In the genomic region with DNA sequence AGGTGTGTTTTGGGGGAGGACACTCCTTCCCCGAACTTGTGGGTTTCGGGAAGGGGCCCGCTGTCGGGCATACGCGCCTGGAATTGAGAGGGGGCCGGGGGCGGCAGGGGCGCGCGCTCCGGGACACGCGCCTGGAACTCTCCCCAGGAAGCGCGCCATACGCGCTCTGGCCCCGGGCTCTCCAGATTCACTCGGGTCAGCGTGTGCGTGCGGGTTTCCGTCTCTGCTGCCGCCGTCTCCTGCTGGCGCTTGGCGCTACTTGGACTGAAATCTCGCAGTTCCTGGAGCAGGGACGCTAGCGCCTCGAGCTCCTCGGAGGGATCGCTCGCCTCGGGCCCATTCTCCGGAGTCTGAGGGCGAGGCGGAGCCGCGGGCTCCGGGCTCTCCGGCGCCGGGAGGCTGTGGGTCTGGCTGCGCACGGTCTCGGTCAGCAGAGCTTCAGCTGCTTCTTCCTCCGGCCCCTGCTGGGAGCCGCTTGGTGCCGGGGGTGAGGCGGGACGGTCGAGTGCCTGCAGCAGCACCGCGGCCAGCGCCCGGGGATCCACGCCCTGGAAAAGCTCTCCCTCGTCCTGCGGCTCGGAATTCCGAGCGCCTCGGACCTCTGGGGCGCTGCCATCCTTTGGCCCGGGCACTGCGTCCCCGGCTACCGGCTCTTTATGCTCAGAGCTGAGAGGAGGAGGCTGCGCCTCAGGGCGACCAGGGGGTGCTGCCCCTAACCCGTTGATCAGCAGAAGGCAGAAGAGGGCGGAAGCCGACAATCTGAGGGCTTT, we compare ENCODE assay signal across 9 cellular contexts. TPM values are rescaled to one million over a fixed set of nuclear protein-coding genes. Genes with fewer than 3 reads are reported as not detected.
DNase-seq lines count a peak whose midpoint lies in the region; ATAC-seq and TF ChIP-seq lines count a peak whose summit lies in the region.
"Had no signal": no experiment of that assay in that cellular context is flagged by ENCODE, and none has a peak within 500 bp of the region (broad histone marks: within the 10 kb centered on the region; RNA-seq: fewer than 3 reads in every experiment).

No MANE protein-coding gene starts in this region.

- H3K36me3 ChIP-seq in WERI-Rb-1: no peaks in the 10 kb centered on the region
- H3K36me3 ChIP-seq in right atrium auricular region: peaks cover 8% of the 10 kb centered on the region
- H3K36me3 ChIP-seq in spleen: peaks cover 0 to 19% (median 4%) of the 10 kb centered on the region in 6 donors

- peaks cover 44% of the 10 kb centered on the region for H3K4me1 Mint-ChIP-seq in stimulated activated naive CD8-positive, alpha-beta T cell treated with anti-CD3 and anti-CD28 coated beads, Interleukin-15, Interleukin-2, amounts not matched to agents 100 ng/mL and 50 ng/mL, for 24 hours (ENCODE audit: low read depth)

- H3K27ac ChIP-seq in WERI-Rb-1: no peak overlapping the region
- no peak overlapping the region for H3K27ac ChIP-seq in right atrium auricular region
- H3K27ac ChIP-seq in spleen: no peak overlapping the region

- H3K27me3 Mint-ChIP-seq in stimulated activated naive CD8-positive, alpha-beta T cell treated with anti-CD3 and anti-CD28 coated beads, Interleukin-15, Interleukin-2, amounts not matched to agents 100 ng/mL and 50 ng/mL, for 24 hours: peaks cover 50% of the 10 kb centered on the region

- H3K27ac Mint-ChIP-seq in stimulated activated naive CD8-positive, alpha-beta T cell treated with anti-CD3 and anti-CD28 coated beads, Interleukin-15, Interleukin-2, amounts not matched to agents 100 ng/mL and 50 ng/mL, for 24 hours: no peak overlapping the region

- H3K36me3 Mint-ChIP-seq in stimulated activated naive CD8-positive, alpha-beta T cell treated with anti-CD3 and anti-CD28 coated beads, Interleukin-15, Interleukin-2, amounts not matched to agents 100 ng/mL and 50 ng/mL, for 24 hours (ENCODE audit: low read depth): peaks cover 6% of the 10 kb centered on the region

- TF ChIP-seq POLR2A in spleen (IDR thresholded peaks at IDR 0.05): no peak

- WGBS in spleen, 5 donors: 3 to 6% (median 3%) methylated on average over 13 to 75 of the region's 75 CpGs

- H3K4me1 ChIP-seq in right atrium auricular region (peaks cover 0 to 43% of the 10 kb centered on the region in 2 donors), spleen (peaks cover 29 to 59% (median 44%) of the 10 kb centered on the region in 6 donors)

- intact Hi-C loops in spleen (cut with DNase I; ENCODE audit: low total_unique reads): no loop called here

- H3K27me3 ChIP-seq in WERI-Rb-1 (ENCODE audit: insufficient read depth, low read depth, severe bottlenecking) (peaks cover 79% of the 10 kb centered on the region), right atrium auricular region (peaks cover 30 to 52% of the 10 kb centered on the region in 2 donors), spleen (replicated peaks in 1 of 7) (peaks cover 0 to 76% (median 72%) of the 10 kb centered on the region in 7 donors)

- no peaks in the 10 kb centered on the region for H3K9me3 Mint-ChIP-seq in stimulated activated naive CD8-positive, alpha-beta T cell treated with anti-CD3 and anti-CD28 coated beads, Interleukin-15, Interleukin-2, amounts not matched to agents 100 ng/mL and 50 ng/mL, for 24 hours

- DNase-seq in stimulated activated naive CD8-positive, alpha-beta T cell treated with anti-CD3 and anti-CD28 coated beads, Interleukin-15, Interleukin-2, amounts not matched to agents 100 U/mL and 50 U/mL, for 24 hours: no peak
- DNase-seq in WERI-Rb-1 (no peak), right atrium auricular region (ENCODE audit: low spot score) (no peak), spleen (peak; percentile 76), mucosa of gallbladder (ENCODE audit: low spot score) (no peak)

- H3K4me3 ChIP-seq in WERI-Rb-1 (ENCODE audit: low read depth, low read length) (peak overlapping the region; percentile 20), right atrium auricular region (peak overlapping the region; percentile 4 to 42), spleen (peak overlapping the region in 7 of 8 donors; percentile 30 to 75 (median 47))

- no peak for ATAC-seq in stimulated activated naive CD8-positive, alpha-beta T cell treated with anti-CD3 and anti-CD28 coated beads, Interleukin-15, Interleukin-2, amounts not matched to agents 100 U/mL and 50 U/mL, for 24 hours
- ATAC-seq in GM21528 (IDR thresholded peaks at IDR 0.05; ENCODE audit: low FRiP score, unreplicated experiment): no peak
- no peak for ATAC-seq in GM18520 (IDR thresholded peaks at IDR 0.05; ENCODE audit: unreplicated experiment)

- TF ChIP-seq CTCF in WERI-Rb-1 (IDR thresholded peaks at IDR 0.05; ENCODE audit: low read depth, low read length) (no peak), right atrium auricular region (IDR thresholded peaks at IDR 0.05) (no peak), spleen (IDR thresholded peaks at IDR 0.05 in 8 of 11, conservative IDR thresholded peaks at IDR 0.05 in 3 of 11) (no peak)

- peak overlapping the region; percentile 37 for H3K4me3 Mint-ChIP-seq in stimulated activated naive CD8-positive, alpha-beta T cell treated with anti-CD3 and anti-CD28 coated beads, Interleukin-15, Interleukin-2, amounts not matched to agents 100 ng/mL and 50 ng/mL, for 24 hours

- H3K9me3 ChIP-seq in WERI-Rb-1 (ENCODE audit: severe bottlenecking): no peaks in the 10 kb centered on the region
- no peaks in the 10 kb centered on the region for H3K9me3 ChIP-seq in right atrium auricular region
- peaks cover 0 to 6% (median 0%) of the 10 kb centered on the region in 8 donors for H3K9me3 ChIP-seq in spleen

RNA-seq across cellular contexts. Expression of gene VGF, which starts 1.1 kb away (rescaled TPM):
- total RNA-seq in right atrium auricular region (not detected), spleen (under 1 TPM in 2 of 7 donors, not detected in 5; 0.19 to 0.21 TPM), mucosa of gallbladder (0.29 TPM)
- polyA plus RNA-seq in spleen: under 1 TPM in 2 of 3 donors, not detected in 1; 0.06 to 0.09 TPM
- total RNA-seq: glomerular endothelial cell had no signal

RNA-seq across cellular contexts. Expression of gene AP1S1, which starts 10.0 kb away (rescaled TPM):
- total RNA-seq in right atrium auricular region: 10 to 100 TPM; 16.1 to 18.8 TPM
- total RNA-seq in spleen: 10 to 100 TPM; 20.8 to 49.5 (median 30.4) TPM
- 10 to 100 TPM; 15.4 to 45.0 (median 31.8) TPM for polyA plus RNA-seq in spleen
- total RNA-seq in mucosa of gallbladder: 63.9 TPM

RNA-seq across cellular contexts. Expression of gene NAT16, which starts 15.8 kb away (rescaled TPM):
- total RNA-seq in right atrium auricular region (not detected), spleen (not detected), mucosa of gallbladder (not detected)
- not detected for polyA plus RNA-seq in spleen
- total RNA-seq: glomerular endothelial cell had no signal

RNA-seq across cellular contexts. Expression of gene MOGAT3, which starts 36.6 kb away (rescaled TPM):
- total RNA-seq in right atrium auricular region: not detected
- not detected for total RNA-seq in spleen
- polyA plus RNA-seq in spleen: not detected
- 0.14 TPM for total RNA-seq in mucosa of gallbladder
- total RNA-seq: glomerular endothelial cell had no signal

RNA-seq across cellular contexts. Expression of gene SERPINE1, which starts 37.4 kb away (rescaled TPM):
- 10 to 100 TPM; 28.0 to 40.8 TPM for total RNA-seq in right atrium auricular region
- 10 to 100 TPM in 3 of 7 donors, 1 to 10 TPM in 4; 2.3 to 46.4 (median 8.0) TPM for total RNA-seq in spleen
- polyA plus RNA-seq in spleen: 1 to 10 TPM; 2.2 to 4.6 (median 2.6) TPM
- 6.6 TPM for total RNA-seq in mucosa of gallbladder
